In the genomic region with DNA sequence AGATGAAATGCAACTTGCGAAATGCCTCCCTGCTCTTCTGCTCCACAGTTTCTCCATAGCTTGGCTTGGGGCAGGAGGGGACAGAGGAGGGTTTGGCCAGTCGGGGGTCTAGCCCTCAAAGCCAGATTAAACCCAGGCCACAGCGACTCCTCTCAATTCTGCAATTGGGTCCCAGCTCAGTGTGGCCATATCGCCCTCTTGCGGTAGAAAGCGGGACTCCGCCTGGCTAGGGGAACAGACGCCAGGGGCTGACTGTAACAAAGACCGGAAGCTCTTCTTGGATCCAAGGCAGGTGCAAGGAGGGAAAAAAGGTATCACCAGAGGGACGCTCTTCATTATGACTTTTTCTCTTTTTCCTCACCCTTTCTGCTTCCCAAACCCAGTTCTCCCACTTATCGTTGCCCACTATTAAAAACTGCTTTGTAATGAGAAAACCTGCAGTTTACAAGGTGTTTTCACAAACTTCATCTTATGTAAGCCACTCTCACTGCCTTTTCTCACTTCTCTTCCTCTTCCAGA, we compare ENCODE assay signal across 8 cellular contexts. TPM values are rescaled to one million over a fixed set of nuclear protein-coding genes. Genes with fewer than 3 reads are reported as not detected.
DNase-seq lines count a peak whose midpoint lies in the region; ATAC-seq and TF ChIP-seq lines count a peak whose summit lies in the region.

No MANE protein-coding gene starts in this region.

- H3K4me2 ChIP-seq in MM.1S (ENCODE audit: low read depth, low read length) (peak overlapping the region; percentile 36; the same call in 1 of the 2 replicates), osteoblast (ENCODE audit: insufficient read depth, low read length) (peak overlapping the region; percentile 65)

- H3K36me3 ChIP-seq in BE2C = no peaks in the 10 kb centered on the region
- no peaks in the 10 kb centered on the region for H3K36me3 ChIP-seq in MM.1S (replicated peaks; ENCODE audit: insufficient read depth, low read length)
- H3K36me3 ChIP-seq in osteoblast (ENCODE audit: insufficient read depth, low read length) = no peaks in the 10 kb centered on the region
- H3K36me3 ChIP-seq in thyroid gland = no peaks in the 10 kb centered on the region

- H3K27me3 ChIP-seq in BE2C (no peaks in the 10 kb centered on the region), MM.1S (replicated peaks; ENCODE audit: insufficient read depth, low read length) (no peaks in the 10 kb centered on the region), osteoblast (ENCODE audit: insufficient read depth, low read length) (peaks cover 17% of the 10 kb centered on the region), thyroid gland (no peaks in the 10 kb centered on the region)

- no peaks in the 10 kb centered on the region for H3K9me3 ChIP-seq in BE2C
- no peaks in the 10 kb centered on the region for H3K9me3 ChIP-seq in MM.1S (replicated peaks; ENCODE audit: insufficient read depth, low read length)
- H3K9me3 ChIP-seq in osteoblast (ENCODE audit: low read depth, low read length) = no peaks in the 10 kb centered on the region
- H3K9me3 ChIP-seq in thyroid gland = no peaks in the 10 kb centered on the region

- no peaks in the 10 kb centered on the region for H3K4me1 ChIP-seq in BE2C
- peaks cover 45% of the 10 kb centered on the region for H3K4me1 ChIP-seq in MM.1S (ENCODE audit: low read length)
- no peaks in the 10 kb centered on the region for H3K4me1 ChIP-seq in osteoblast (ENCODE audit: insufficient read depth, low read length)
- peaks cover 10 to 24% of the 10 kb centered on the region in 2 donors for H3K4me1 ChIP-seq in thyroid gland

- no peaks in the 10 kb centered on the region for H4K20me1 ChIP-seq in MM.1S (ENCODE audit: insufficient read depth, low read length)
- H4K20me1 ChIP-seq in osteoblast (ENCODE audit: insufficient read depth, low read length) = no peaks in the 10 kb centered on the region

- intact Hi-C loops in thyroid gland (cut with DNase I) = loop anchor here (5.0 kb wide), 1 partner anchor 184 kb away; no protein-coding TSS in a partner anchor

- H3K9ac ChIP-seq in MM.1S (ENCODE audit: low read length) = peak overlapping the region; percentile 3; the same call in 1 of the 2 replicates

- H3K4me3 ChIP-seq in BE2C (ENCODE audit: low read depth, low read length) (no peak overlapping the region), MM.1S (ENCODE audit: low read length) (no peak overlapping the region), osteoblast (ENCODE audit: insufficient read depth, low read length) (no peak overlapping the region), thyroid gland (replicated peaks in 1 of 3) (no peak overlapping the region)

- WGBS in thyroid gland, 2 donors = 12% methylated on average over 11 of the region's 11 CpGs

- no peaks in the 10 kb centered on the region for H3K9me2 ChIP-seq in MM.1S (replicated peaks; ENCODE audit: insufficient read depth, low read length)

- H3K79me2 ChIP-seq in MM.1S (ENCODE audit: low read length) = no peaks in the 10 kb centered on the region
- H3K79me2 ChIP-seq in osteoblast (ENCODE audit: insufficient read depth, low read length) = no peaks in the 10 kb centered on the region

- TF ChIP-seq POLR2A in thyroid gland (IDR thresholded peaks at IDR 0.05) = no peak

- DNase-seq in BE2C = peak; percentile 85
- peak; percentile 91 for DNase-seq in MM.1S
- DNase-seq in SHP77 treated with DMSO at 0.1 percent for 48 hours (lab: John Stamatoyannopoulos, UW) = peak; percentile 63
- DNase-seq in activated gamma-delta T cell treated with anti-CD3 and anti-CD28 coated beads, Interleukin-2, amount 50 U/mL, for 16 hours (ENCODE audit: low read depth) = peak; percentile 82
- DNase-seq in germinal center (ENCODE audit: low spot score) = peak; percentile 85
- DNase-seq in osteoblast (ENCODE audit: insufficient read length, low spot score, missing footprints) = peak; percentile 91
- peak; percentile 79 to 87 for DNase-seq in thyroid gland

- TF ChIP-seq CTCF in BE2C (IDR thresholded peaks at IDR 0.05; ENCODE audit: low read depth, low read length) = peak; percentile 100
- TF ChIP-seq CTCF in MM.1S (IDR thresholded peaks at IDR 0.05; ENCODE audit: low read length) = peak; percentile 100
- TF ChIP-seq CTCF in osteoblast (IDR thresholded peaks at IDR 0.05; ENCODE audit: extremely low read depth, low read depth, low read length) = peak; percentile 99
- TF ChIP-seq CTCF in thyroid gland (IDR thresholded peaks at IDR 0.05) = peak; percentile 79 to 99 (median 92)

- peak; percentile 53 for ATAC-seq in GM21360 (IDR thresholded peaks at IDR 0.05; ENCODE audit: unreplicated experiment)

- H3F3A ChIP-seq in MM.1S (ENCODE audit: insufficient read depth, low read length) = peaks cover 34% of the 10 kb centered on the region

- H2AFZ ChIP-seq in MM.1S (ENCODE audit: low read length) = peak overlapping the region; percentile 71
- peak overlapping the region; percentile 77 for H2AFZ ChIP-seq in osteoblast (ENCODE audit: low read length)

- H3K27ac ChIP-seq in MM.1S (ENCODE audit: low read length) (peak overlapping the region; percentile 13; the same call in 1 of the 2 replicates), osteoblast (ENCODE audit: low read depth, low read length) (no peak overlapping the region), thyroid gland (no peak overlapping the region)

RNA-seq across cellular contexts. Expression of gene TNPO3, which starts 36.6 kb away (rescaled TPM):
- polyA plus RNA-seq in BE2C (2012; ENCODE audit: insufficient read depth, insufficient read length, low read depth) = 40.2 TPM
- total RNA-seq in osteoblast (54.5 and 56.1 TPM in 2 replicates), thyroid gland (10 to 100 TPM; 46.1 to 56.2 (median 51.8) TPM)

RNA-seq across cellular contexts. Expression of gene TSPAN33, which starts 53.0 kb away (rescaled TPM):
- polyA plus RNA-seq in BE2C (2012; ENCODE audit: insufficient read depth, insufficient read length, low read depth) = 5.3 TPM
- total RNA-seq in osteoblast = under 0.01 and 0.36 TPM in 2 replicates
- 10 to 100 TPM in 2 of 4 donors, 1 to 10 TPM in 2; 5.0 to 20.4 (median 10.4) TPM for total RNA-seq in thyroid gland
